1 cellular context compared by ENCODE assay signal in the genomic region with DNA sequence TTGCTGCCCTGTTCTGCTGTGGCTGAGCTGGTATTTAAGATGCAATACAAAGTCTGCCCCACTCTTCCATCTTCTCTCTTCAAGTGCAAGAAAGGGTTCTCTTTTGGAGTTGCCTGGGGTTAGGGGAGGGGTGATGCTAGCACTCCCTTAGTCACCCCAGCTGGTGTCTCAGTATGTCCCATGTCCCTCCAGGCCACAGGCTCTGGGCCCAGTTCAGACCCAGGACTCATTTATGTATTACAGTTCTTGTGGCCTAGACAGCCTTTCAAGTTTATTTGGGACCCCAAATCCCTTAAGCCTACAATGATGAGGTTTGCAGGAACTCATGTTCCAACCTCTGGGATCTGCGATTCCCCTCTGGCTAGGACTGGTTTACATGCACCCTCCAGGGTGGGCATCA.
TF ChIP-seq lines count a peak whose summit lies in the region.

No MANE protein-coding gene starts in this region.

TF ChIP-seq in GM12878, 131 proteins besides CTCF, POLR2A, EP300 and RAD21:
- TF ChIP-seq FOS (IDR thresholded peaks at IDR 0.05; ENCODE audit: borderline replicate concordance, extremely low read depth, insufficient read length): no peak
- no peak for TF ChIP-seq IRF4 (IDR thresholded peaks at IDR 0.05; ENCODE audit: low read depth, low read length)
- TF ChIP-seq ZNF207 (IDR thresholded peaks at IDR 0.05; ENCODE audit: borderline replicate concordance): no peak
- no peak for TF ChIP-seq EED (IDR thresholded peaks at IDR 0.05; ENCODE audit: low read depth)
- TF ChIP-seq RCOR1 (conservative IDR thresholded peaks at IDR 0.05; ENCODE audit: low read depth, low read length): no peak
- TF ChIP-seq RELA (IDR thresholded peaks at IDR 0.05; ENCODE audit: borderline replicate concordance, partially characterized antibody): no peak
- TF ChIP-seq, protein P1, sequence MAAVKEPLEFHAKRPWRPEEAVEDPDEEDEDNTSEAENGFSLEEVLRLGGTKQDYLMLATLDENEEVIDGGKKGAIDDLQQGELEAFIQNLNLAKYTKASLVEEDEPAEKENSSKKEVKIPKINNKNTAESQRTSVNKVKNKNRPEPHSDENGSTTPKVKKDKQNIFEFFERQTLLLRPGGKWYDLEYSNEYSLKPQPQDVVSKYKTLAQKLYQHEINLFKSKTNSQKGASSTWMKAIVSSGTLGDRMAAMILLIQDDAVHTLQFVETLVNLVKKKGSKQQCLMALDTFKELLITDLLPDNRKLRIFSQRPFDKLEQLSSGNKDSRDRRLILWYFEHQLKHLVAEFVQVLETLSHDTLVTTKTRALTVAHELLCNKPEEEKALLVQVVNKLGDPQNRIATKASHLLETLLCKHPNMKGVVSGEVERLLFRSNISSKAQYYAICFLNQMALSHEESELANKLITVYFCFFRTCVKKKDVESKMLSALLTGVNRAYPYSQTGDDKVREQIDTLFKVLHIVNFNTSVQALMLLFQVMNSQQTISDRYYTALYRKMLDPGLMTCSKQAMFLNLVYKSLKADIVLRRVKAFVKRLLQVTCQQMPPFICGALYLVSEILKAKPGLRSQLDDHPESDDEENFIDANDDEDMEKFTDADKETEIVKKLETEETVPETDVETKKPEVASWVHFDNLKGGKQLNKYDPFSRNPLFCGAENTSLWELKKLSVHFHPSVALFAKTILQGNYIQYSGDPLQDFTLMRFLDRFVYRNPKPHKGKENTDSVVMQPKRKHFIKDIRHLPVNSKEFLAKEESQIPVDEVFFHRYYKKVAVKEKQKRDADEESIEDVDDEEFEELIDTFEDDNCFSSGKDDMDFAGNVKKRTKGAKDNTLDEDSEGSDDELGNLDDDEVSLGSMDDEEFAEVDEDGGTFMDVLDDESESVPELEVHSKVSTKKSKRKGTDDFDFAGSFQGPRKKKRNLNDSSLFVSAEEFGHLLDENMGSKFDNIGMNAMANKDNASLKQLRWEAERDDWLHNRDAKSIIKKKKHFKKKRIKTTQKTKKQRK (IDR thresholded peaks at IDR 0.05; ENCODE audit: low read depth, low read length): no peak
- no peak for TF ChIP-seq ZZZ3 (IDR thresholded peaks at IDR 0.05; ENCODE audit: control insufficient read depth, insufficient read length, low read depth)
- no peak for TF ChIP-seq EZH2 (IDR thresholded peaks at IDR 0.05; ENCODE audit: borderline replicate concordance, control insufficient read depth, low read depth, low read length)
- TF ChIP-seq, protein P2, sequence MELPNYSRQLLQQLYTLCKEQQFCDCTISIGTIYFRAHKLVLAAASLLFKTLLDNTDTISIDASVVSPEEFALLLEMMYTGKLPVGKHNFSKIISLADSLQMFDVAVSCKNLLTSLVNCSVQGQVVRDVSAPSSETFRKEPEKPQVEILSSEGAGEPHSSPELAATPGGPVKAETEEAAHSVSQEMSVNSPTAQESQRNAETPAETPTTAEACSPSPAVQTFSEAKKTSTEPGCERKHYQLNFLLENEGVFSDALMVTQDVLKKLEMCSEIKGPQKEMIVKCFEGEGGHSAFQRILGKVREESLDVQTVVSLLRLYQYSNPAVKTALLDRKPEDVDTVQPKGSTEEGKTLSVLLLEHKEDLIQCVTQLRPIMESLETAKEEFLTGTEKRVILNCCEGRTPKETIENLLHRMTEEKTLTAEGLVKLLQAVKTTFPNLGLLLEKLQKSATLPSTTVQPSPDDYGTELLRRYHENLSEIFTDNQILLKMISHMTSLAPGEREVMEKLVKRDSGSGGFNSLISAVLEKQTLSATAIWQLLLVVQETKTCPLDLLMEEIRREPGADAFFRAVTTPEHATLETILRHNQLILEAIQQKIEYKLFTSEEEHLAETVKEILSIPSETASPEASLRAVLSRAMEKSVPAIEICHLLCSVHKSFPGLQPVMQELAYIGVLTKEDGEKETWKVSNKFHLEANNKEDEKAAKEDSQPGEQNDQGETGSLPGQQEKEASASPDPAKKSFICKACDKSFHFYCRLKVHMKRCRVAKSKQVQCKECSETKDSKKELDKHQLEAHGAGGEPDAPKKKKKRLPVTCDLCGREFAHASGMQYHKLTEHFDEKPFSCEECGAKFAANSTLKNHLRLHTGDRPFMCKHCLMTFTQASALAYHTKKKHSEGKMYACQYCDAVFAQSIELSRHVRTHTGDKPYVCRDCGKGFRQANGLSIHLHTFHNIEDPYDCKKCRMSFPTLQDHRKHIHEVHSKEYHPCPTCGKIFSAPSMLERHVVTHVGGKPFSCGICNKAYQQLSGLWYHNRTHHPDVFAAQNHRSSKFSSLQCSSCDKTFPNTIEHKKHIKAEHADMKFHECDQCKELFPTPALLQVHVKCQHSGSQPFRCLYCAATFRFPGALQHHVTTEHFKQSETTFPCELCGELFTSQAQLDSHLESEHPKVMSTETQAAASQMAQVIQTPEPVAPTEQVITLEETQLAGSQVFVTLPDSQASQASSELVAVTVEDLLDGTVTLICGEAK (IDR thresholded peaks at IDR 0.05; ENCODE audit: borderline replicate concordance): no peak
TF ChIP-seq in GM12878: peak in this region for 0.
